In the genomic region with DNA sequence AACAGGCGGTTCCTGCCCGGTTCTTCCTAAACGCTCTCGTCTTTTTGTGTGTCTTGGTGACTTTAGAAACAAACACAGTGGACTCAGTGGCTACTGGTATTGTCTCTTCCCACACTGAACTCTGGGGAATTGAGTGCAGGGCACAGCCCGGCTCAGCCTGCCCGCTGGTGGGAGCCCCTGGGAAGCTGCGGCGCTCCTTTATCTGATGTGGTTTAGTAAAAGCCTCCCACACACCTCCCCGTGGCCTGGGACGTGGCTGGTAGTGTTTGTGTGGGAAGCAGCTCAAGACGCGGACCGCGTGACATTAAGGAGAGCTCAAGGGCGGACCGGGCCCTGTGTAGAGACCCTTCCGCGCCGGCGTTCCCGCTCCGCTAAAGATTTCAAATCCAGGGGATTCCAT, we compare ENCODE assay signal across 21 cellular contexts. TPM values are rescaled to one million over a fixed set of nuclear protein-coding genes. Genes with fewer than 3 reads are reported as not detected.
"Had no signal": no experiment of that assay in that cellular context is flagged by ENCODE, and none has a peak within 500 bp of the region (broad histone marks: within the 10 kb centered on the region; RNA-seq: fewer than 3 reads in every experiment).

No MANE protein-coding gene starts in this region.

- H3K27ac ChIP-seq: adrenal gland, body of pancreas, foreskin keratinocyte, left lung had no signal

- DNase-seq: activated CD4-positive, alpha-beta T cell treated with anti-CD3 and anti-CD28 coated beads, Interleukin-2, amount 50 U/mL, for 1 hour; activated naive CD4-positive, alpha-beta T cell treated with anti-CD3 and anti-CD28 coated beads, Interleukin-2, amount 50 U/mL, for 16 hours; adrenal gland; effector memory CD4-positive, alpha-beta T cell; foreskin keratinocyte; glutamatergic neuron; kidney; left lung; mammary epithelial cell; naive B cell; posterior cingulate gyrus; stimulated activated CD4-positive, alpha-beta T cell treated with anti-CD3 and anti-CD28 coated beads, Interleukin-4, amount 100 ng/mL, for 1 hour; stimulated activated naive CD4-positive, alpha-beta T cell; T-helper 2 cell; trophoblast cell had no signal

- H3K27me3 ChIP-seq: adrenal gland, body of pancreas, foreskin keratinocyte, left lung had no signal

- FAIRE-seq: kidney, TTC549 had no signal

- ATAC-seq: body of pancreas, foreskin keratinocyte, left lung had no signal

- H3K4me3 ChIP-seq: adrenal gland, body of pancreas, left lung had no signal

RNA-seq across cellular contexts. Expression of gene PVALEF, which starts 55.4 kb away (rescaled TPM):
- total RNA-seq: activated CD8-positive, alpha-beta memory T cell treated with anti-CD3 and anti-CD28 coated beads for 36 hours; adrenal gland; body of pancreas; foreskin keratinocyte; kidney; left lung; mammary epithelial cell; mononuclear cell; skeletal muscle tissue; subcutaneous adipose tissue had no signal
- polyA plus RNA-seq: adrenal gland, foreskin keratinocyte, mammary epithelial cell had no signal
